24 cellular contexts compared by ENCODE assay signal in genomic region chr21:21174676-21175075, GRCh38.
A peak's percentile ranks its signal among the peaks of the same experiment; 100 is the strongest.
DNase-seq lines count a peak whose midpoint lies in the region; ATAC-seq, FAIRE-seq and TF ChIP-seq lines count a peak whose summit lies in the region.
"Had no signal": no experiment of that assay in that cellular context is flagged by ENCODE, and none has a peak within 500 bp of the region (broad histone marks: within the 10 kb centered on the region; RNA-seq: fewer than 3 reads in every experiment).

No MANE protein-coding gene starts in this region.

- H2BK20ac ChIP-seq in IMR-90 (ENCODE audit: low read depth, low read length) = no peak overlapping the region

- no peaks in the 10 kb centered on the region; the same call in 1 of the 2 replicates for H3K4me1 ChIP-seq in IMR-90 (ENCODE audit: control insufficient read depth, insufficient read depth, low read length)
- H3K4me1 ChIP-seq: A549, BE2C, Caco-2 had no signal

- no peak overlapping the region for H3K18ac ChIP-seq in IMR-90 (ENCODE audit: low read depth, low read length)

- ATAC-seq in IMR-90 (ENCODE audit: low read depth) = no peak
- ATAC-seq in GM21515 (IDR thresholded peaks at IDR 0.05; ENCODE audit: unreplicated experiment) = no peak
- no peak for ATAC-seq in HG02763 (IDR thresholded peaks at IDR 0.05; ENCODE audit: unreplicated experiment)
- ATAC-seq: A549 had no signal

- no peak overlapping the region for H3K4me2 ChIP-seq in IMR-90 (ENCODE audit: low read depth, low read length)
- H3K4me2 ChIP-seq: A549 had no signal

- TF ChIP-seq RAD21 in IMR-90 (IDR thresholded peaks at IDR 0.05; ENCODE audit: low read length) = no peak

- no peaks in the 10 kb centered on the region for H3K36me3 ChIP-seq in IMR-90 (ENCODE audit: control insufficient read depth, insufficient read depth, low read length)
- H3K36me3 ChIP-seq: BE2C, BLaER1 had no signal

- H3K79me1 ChIP-seq in IMR-90 (ENCODE audit: low read depth in 1 of 2, low read length in 2 of 2) = no peaks in the 10 kb centered on the region

- DNase-seq in IMR-90 (no peak), NCI-H2227 treated with DMSO at 0.1 percent for 48 hours (lab: John Stamatoyannopoulos, UW) (peak; percentile 74), head of caudate nucleus (no peak), COLO668 (lab: John Stamatoyannopoulos, UW; ENCODE audit: unreplicated experiment) (no peak)
- DNase-seq: 8988T; BE2C; C1 segment of cervical spinal cord; Caco-2; Calu3; CD4-positive, alpha-beta memory T cell; CD4-positive, CD25-positive, alpha-beta regulatory T cell; CD8-positive, alpha-beta memory T cell; DMS79 treated with DMSO at 0.1 percent for 48 hours; GF-D8 had no signal

- H3K56ac ChIP-seq in IMR-90 (ENCODE audit: extremely low read depth, insufficient read depth, low read length) = no peak overlapping the region

- no peak overlapping the region for H2AK5ac ChIP-seq in IMR-90 (ENCODE audit: low read depth, low read length)

- H4K8ac ChIP-seq in IMR-90 (ENCODE audit: low read depth in 2 of 2, low read length in 2 of 2) = no peak overlapping the region

- CTCF ChIA-PET in IMR-90 (lab: Yijun Ruan, JAX) = interaction anchor here (1.1 kb wide), 1 partner anchor 747 kb away, joined by 3 read pairs; no protein-coding TSS in a partner anchor

- no peaks in the 10 kb centered on the region for H3K27me3 ChIP-seq in IMR-90 (ENCODE audit: control insufficient read depth, insufficient read depth, low read length)
- H3K27me3 ChIP-seq: BE2C, BLaER1 had no signal

- intact Hi-C loops in IMR-90 (cut with micrococcal nuclease) = no loop called here
- intact Hi-C loops in head of caudate nucleus (cut with DNase I) = no loop called here

- dilution Hi-C loops in IMR-90 (cut with HindIII; ENCODE audit: low sequenced_read_pairs, unreplicated experiment) = no loop called here

- H4K20me1 ChIP-seq in IMR-90 (ENCODE audit: insufficient read depth, low read length) = no peaks in the 10 kb centered on the region
- H4K20me1 ChIP-seq: BLaER1 had no signal

- H3K4me3 ChIP-seq in IMR-90 (ENCODE audit: insufficient read depth, low read depth, low read length) = no peak overlapping the region
- H3K4me3 ChIP-seq: A549, BLaER1 had no signal

- TF ChIP-seq CTCF in IMR-90 (conservative IDR thresholded peaks at IDR 0.05; ENCODE audit: low read depth, low read length) = no peak

- no peak overlapping the region for H2BK15ac ChIP-seq in IMR-90 (ENCODE audit: low read depth, low read length)

- no peak overlapping the region for H3K4ac ChIP-seq in IMR-90 (ENCODE audit: low read depth, low read length)

- H4K91ac ChIP-seq in IMR-90 (ENCODE audit: insufficient read depth, low read depth, low read length) = no peak overlapping the region

- FAIRE-seq in A204.1 (lab: Jason Lieb, UNC) (peak; percentile 48), islet of Langerhans (lab: Jason Lieb, UNC) (peak; percentile 13)
- FAIRE-seq: A549, D721Med, G401.6, GM12891, GM19239 had no signal

- H3K14ac ChIP-seq in IMR-90 (replicated peaks; ENCODE audit: low read depth, low read length) = no peak overlapping the region

- POLR2A ChIA-PET in IMR-90 (lab: Charles Lee; ENCODE audit: unreplicated experiment) = no interaction called here

- H2BK5ac ChIP-seq in IMR-90 (ENCODE audit: low read depth, low read length, poor library complexity, severe bottlenecking) = peak overlapping the region; percentile 11

- no peaks in the 10 kb centered on the region for H3K9me1 ChIP-seq in IMR-90 (ENCODE audit: insufficient read depth, low read length)

- TF ChIP-seq POLR2A in IMR-90 (IDR thresholded peaks at IDR 0.05; ENCODE audit: low read depth, low read length) = no peak

- in situ Hi-C loops in IMR-90 (cut with MboI; ENCODE audit: low sequenced_read_pairs) = loop anchor here (25.0 kb wide), 1 partner anchor 188 kb away; no protein-coding TSS in a partner anchor

- no peak overlapping the region for H2AFZ ChIP-seq in IMR-90 (replicated peaks; ENCODE audit: low read length, poor library complexity)

- H3K27ac ChIP-seq in IMR-90 (ENCODE audit: insufficient read depth, low read length) = no peak overlapping the region
- H3K27ac ChIP-seq: A549, BLaER1 had no signal

- no CpG with 5 or more reads among the region's 2 CpGs for WGBS in IMR-90 (ENCODE audit: extremely low coverage in 2 of 2, insufficient read length in 1 of 2), 2 experiments

- no peak overlapping the region for H2BK120ac ChIP-seq in IMR-90 (ENCODE audit: low read depth, low read length)

- H3K23ac ChIP-seq in IMR-90 (ENCODE audit: low read depth, low read length) = no peak overlapping the region

- H3K9ac ChIP-seq in IMR-90 (ENCODE audit: low read depth, low read length) = no peak overlapping the region
- H3K9ac ChIP-seq: BLaER1 had no signal

- H2AK9ac ChIP-seq in IMR-90 (replicated peaks; ENCODE audit: low read depth, low read length, poor library complexity) = no peak overlapping the region

- no peaks in the 10 kb centered on the region for H3K9me3 ChIP-seq in IMR-90 (ENCODE audit: control insufficient read depth, insufficient read depth, low read length)
- H3K9me3 ChIP-seq: A549, BE2C, BLaER1, Caco-2 had no signal

- no peak overlapping the region for H4K5ac ChIP-seq in IMR-90 (ENCODE audit: low read depth, low read length)

- BruUV-seq in IMR-90 (replicated peaks; lab: Mats Ljungman, UMichigan) = no TSS peak

TF ChIP-seq in IMR-90, 13 proteins besides CTCF, POLR2A, EP300 and RAD21:
- TF ChIP-seq, protein P1, sequence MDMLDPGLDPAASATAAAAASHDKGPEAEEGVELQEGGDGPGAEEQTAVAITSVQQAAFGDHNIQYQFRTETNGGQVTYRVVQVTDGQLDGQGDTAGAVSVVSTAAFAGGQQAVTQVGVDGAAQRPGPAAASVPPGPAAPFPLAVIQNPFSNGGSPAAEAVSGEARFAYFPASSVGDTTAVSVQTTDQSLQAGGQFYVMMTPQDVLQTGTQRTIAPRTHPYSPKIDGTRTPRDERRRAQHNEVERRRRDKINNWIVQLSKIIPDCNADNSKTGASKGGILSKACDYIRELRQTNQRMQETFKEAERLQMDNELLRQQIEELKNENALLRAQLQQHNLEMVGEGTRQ (IDR thresholded peaks at IDR 0.05; ENCODE audit: low read depth, low read length) = no peak
- TF ChIP-seq RFX5 (IDR thresholded peaks at IDR 0.05; ENCODE audit: low read depth, low read length) (no peak), MAZ (IDR thresholded peaks at IDR 0.05; ENCODE audit: borderline replicate concordance, low read depth, low read length) (no peak), MAFK (IDR thresholded peaks at IDR 0.05; ENCODE audit: low read depth, low read length) (no peak), ELK1 (IDR thresholded peaks at IDR 0.05; ENCODE audit: borderline replicate concordance, low read depth, low read length) (no peak)
